13 cellular contexts compared by ENCODE assay signal in genomic region chr10:71805776-71806705, GRCh38. TPM values are rescaled to one million over a fixed set of nuclear protein-coding genes. Genes with fewer than 3 reads are reported as not detected.
DNase-seq lines count a peak whose midpoint lies in the region; ATAC-seq and TF ChIP-seq lines count a peak whose summit lies in the region.
"Had no signal": no experiment of that assay in that cellular context is flagged by ENCODE, and none has a peak within 500 bp of the region (broad histone marks: within the 10 kb centered on the region; RNA-seq: fewer than 3 reads in every experiment).

No MANE protein-coding gene starts in this region.

- H3K36me3 Mint-ChIP-seq in naive thymus-derived CD4-positive, alpha-beta T cell = peaks cover 0 to 10% (median 5%) of the 10 kb centered on the region in 5 donors

- H3K9me2 ChIP-seq in MM.1S (replicated peaks; ENCODE audit: insufficient read depth, low read length) = no peaks in the 10 kb centered on the region

- H3K9me3 Mint-ChIP-seq in naive thymus-derived CD4-positive, alpha-beta T cell = peaks cover 0 to 2% (median 0%) of the 10 kb centered on the region in 11 donors

- peaks cover 0 to 6% (median 0%) of the 10 kb centered on the region in 5 donors for H3K27me3 Mint-ChIP-seq in naive thymus-derived CD4-positive, alpha-beta T cell

- ATAC-seq in foreskin keratinocyte = peak; percentile 75
- peak; percentile 65 for ATAC-seq in naive thymus-derived CD4-positive, alpha-beta T cell

- peaks cover 0 to 15% (median 2%) of the 10 kb centered on the region in 7 donors for H3K4me1 Mint-ChIP-seq in naive thymus-derived CD4-positive, alpha-beta T cell

- no peak overlapping the region for H3K4me3 Mint-ChIP-seq in naive thymus-derived CD4-positive, alpha-beta T cell

- CTCF ChIA-PET in naive thymus-derived CD4-positive, alpha-beta T cell (lab: Charles Lee) = interaction anchor here (1.3 kb wide), 1 partner anchor 491 kb away, joined by 3 read pairs; no protein-coding TSS in a partner anchor

- TF ChIP-seq CTCF in foreskin keratinocyte (conservative IDR thresholded peaks at IDR 0.05) (no peak), MM.1S (IDR thresholded peaks at IDR 0.05; ENCODE audit: low read length) (no peak), dorsolateral prefrontal cortex (IDR thresholded peaks at IDR 0.05 in 54 of 56, conservative IDR thresholded peaks at IDR 0.05 in 2 of 56; ENCODE audit: low read depth in 1 of 56, partially characterized antibody in 56 of 56) (no peak)

- no peak overlapping the region for H3K4me2 ChIP-seq in MM.1S (ENCODE audit: low read depth, low read length)
- H3K4me2 ChIP-seq: BLaER1 had no signal

- intact Hi-C loops in naive thymus-derived CD4-positive, alpha-beta T cell (cut with micrococcal nuclease) = no loop called here
- intact Hi-C loops in dorsolateral prefrontal cortex (cut with DNase I) = no loop called here

- no peak overlapping the region for H2AFZ ChIP-seq in MM.1S (ENCODE audit: low read length)

- in situ Hi-C loops in Caki2 (cut with HindIII; ENCODE audit: low pct_unique_long_range_greater_than_20kb, low sequenced_read_pairs) = no loop called here
- in situ Hi-C loops in HAP-1 (cut with MboI; ENCODE audit: low sequenced_read_pairs) = no loop called here

- H4K20me1 ChIP-seq in MM.1S (ENCODE audit: insufficient read depth, low read length) = no peaks in the 10 kb centered on the region
- H4K20me1 ChIP-seq: BLaER1 had no signal

- no peaks in the 10 kb centered on the region for H3F3A ChIP-seq in MM.1S (ENCODE audit: insufficient read depth, low read length)

- H3K9me3 ChIP-seq in naive thymus-derived CD4-positive, alpha-beta T cell (ENCODE audit: control insufficient read depth in 2 of 3, low read length in 3 of 3) = no peaks in the 10 kb centered on the region
- H3K9me3 ChIP-seq in MM.1S (replicated peaks; ENCODE audit: insufficient read depth, low read length) (no peaks in the 10 kb centered on the region), HAP-1 (no peaks in the 10 kb centered on the region)
- H3K9me3 ChIP-seq: BLaER1, SJCRH30 had no signal

- POLR2A ChIA-PET in naive thymus-derived CD4-positive, alpha-beta T cell (lab: Charles Lee) = no interaction called here

- H3K36me3 ChIP-seq in naive thymus-derived CD4-positive, alpha-beta T cell (ENCODE audit: control insufficient read depth in 2 of 3, insufficient read depth in 3 of 3, low read length in 3 of 3) = no peaks in the 10 kb centered on the region
- H3K36me3 ChIP-seq in MM.1S (replicated peaks; ENCODE audit: insufficient read depth, low read length) (no peaks in the 10 kb centered on the region), HAP-1 (replicated peaks) (no peaks in the 10 kb centered on the region)
- H3K36me3 ChIP-seq: BLaER1, SJCRH30 had no signal

- H3K4me3 ChIP-seq in naive thymus-derived CD4-positive, alpha-beta T cell (ENCODE audit: low read length) = no peak overlapping the region
- no peak overlapping the region for H3K4me3 ChIP-seq in MM.1S (ENCODE audit: low read length)
- H3K4me3 ChIP-seq in HAP-1 = no peak overlapping the region
- H3K4me3 ChIP-seq in dorsolateral prefrontal cortex = no peak overlapping the region
- H3K4me3 ChIP-seq: BLaER1, SJCRH30 had no signal

- peaks cover 17% of the 10 kb centered on the region for H3K27me3 ChIP-seq in foreskin keratinocyte
- H3K27me3 ChIP-seq in naive thymus-derived CD4-positive, alpha-beta T cell (ENCODE audit: control insufficient read depth in 2 of 2, insufficient read depth in 2 of 2, low read length in 2 of 2) = no peaks in the 10 kb centered on the region
- peaks cover 4% of the 10 kb centered on the region; the same call in 1 of the 2 replicates for H3K27me3 ChIP-seq in MM.1S (replicated peaks; ENCODE audit: insufficient read depth, low read length)
- no peaks in the 10 kb centered on the region for H3K27me3 ChIP-seq in HAP-1 (ENCODE audit: low read depth)
- no peaks in the 10 kb centered on the region for H3K27me3 ChIP-seq in dorsolateral prefrontal cortex
- H3K27me3 ChIP-seq: BLaER1, SJCRH30 had no signal

- no peak overlapping the region for H3K9ac ChIP-seq in MM.1S (ENCODE audit: low read length)
- H3K9ac ChIP-seq: BLaER1 had no signal

- H3K79me2 ChIP-seq in MM.1S (ENCODE audit: low read length) = no peaks in the 10 kb centered on the region

- H3K4me1 ChIP-seq in foreskin keratinocyte (no peaks in the 10 kb centered on the region), MM.1S (ENCODE audit: low read length) (no peaks in the 10 kb centered on the region), HAP-1 (no peaks in the 10 kb centered on the region)
- H3K4me1 ChIP-seq in naive thymus-derived CD4-positive, alpha-beta T cell (ENCODE audit: control insufficient read depth in 2 of 2, insufficient read depth in 2 of 2, low read length in 2 of 2) = no peaks in the 10 kb centered on the region
- H3K4me1 ChIP-seq: BLaER1, SJCRH30 had no signal

- no peak overlapping the region for H3K27ac ChIP-seq in foreskin keratinocyte
- no peak overlapping the region for H3K27ac ChIP-seq in naive thymus-derived CD4-positive, alpha-beta T cell (ENCODE audit: low read depth, low read length)
- H3K27ac ChIP-seq in MM.1S (ENCODE audit: low read length) = no peak overlapping the region
- H3K27ac ChIP-seq in dorsolateral prefrontal cortex = peak overlapping the region in 13 of 59 donors; percentile 7 to 80 (median 38)
- H3K27ac ChIP-seq: BLaER1, SJCRH30 had no signal

- H3K27ac Mint-ChIP-seq in naive thymus-derived CD4-positive, alpha-beta T cell = no peak overlapping the region

- DNase-seq in Caki2 (ENCODE audit: low read depth) (peak; percentile 84), NCI-H774 (lab: John Stamatoyannopoulos, UW) (peak; percentile 91), foreskin keratinocyte (peak; percentile 10 to 21), MM.1S (no peak), HAP-1 (ENCODE audit: low spot score in 2 of 2) (no peak), NCI-H1417 (lab: John Stamatoyannopoulos, UW) (no peak), dorsolateral prefrontal cortex (no peak)
- no peak for DNase-seq in naive thymus-derived CD4-positive, alpha-beta T cell
- DNase-seq: activated CD4-positive, alpha-beta T cell treated with anti-CD3 and anti-CD28 coated beads, Interleukin-2, amount 50 U/mL, for 48 hours; foreskin melanocyte; NCI-H1092; SJCRH30 had no signal

RNA-seq across cellular contexts. Expression of gene VSIR, which starts 32.7 kb away (rescaled TPM):
- 11.7 and 11.8 TPM in 2 replicates for total RNA-seq in Caki2 (2014; rRNA removed; shearing (Covaris generic); ENCODE audit: low replicate concordance)
- total RNA-seq in foreskin keratinocyte = 4.0 and 5.2 TPM in 2 replicates
- polyA plus RNA-seq in foreskin keratinocyte = 5.2 and 6.1 TPM in 2 replicates
- 100 to 1,000 TPM in 3 of 5 experiments, 10 to 100 TPM in 2; 91.1 to 271 (median 101) TPM for total RNA-seq in naive thymus-derived CD4-positive, alpha-beta T cell
- 100 to 1,000 TPM; 220 to 300 TPM for polyA plus RNA-seq in naive thymus-derived CD4-positive, alpha-beta T cell
- total RNA-seq in dorsolateral prefrontal cortex = 100 to 1,000 TPM in 4 of 120 experiments, 10 to 100 TPM in 116; 23.3 to 173 (median 52.8) TPM

RNA-seq across cellular contexts. Expression of gene PSAP, which starts 45.0 kb away (rescaled TPM):
- 1,521 and 1,603 TPM in 2 replicates for total RNA-seq in Caki2 (2014; rRNA removed; shearing (Covaris generic); ENCODE audit: low replicate concordance)
- total RNA-seq in foreskin keratinocyte = 381 and 401 TPM in 2 replicates
- 330 and 333 TPM in 2 replicates for polyA plus RNA-seq in foreskin keratinocyte
- total RNA-seq in naive thymus-derived CD4-positive, alpha-beta T cell = 1,000 to 10,000 TPM in 1 of 5 experiments, 100 to 1,000 TPM in 4; 153 to 1,163 (median 266) TPM
- polyA plus RNA-seq in naive thymus-derived CD4-positive, alpha-beta T cell = 100 to 1,000 TPM; 421 to 506 TPM
- 1,000 to 10,000 TPM; 1,158 to 1,954 (median 1,559) TPM for total RNA-seq in dorsolateral prefrontal cortex

Comparison
In these comparisons a context has a peak if more than half of its experiments do, and no peak if none do; other contexts are left out.
1. DNase-seq: peak in Caki2 (single experiment), NCI-H774 (single experiment) and foreskin keratinocyte (2 of 2); none in naive thymus-derived CD4-positive, alpha-beta T cell (0 of 9), MM.1S (single experiment), HAP-1 (0 of 2), NCI-H1417 (0 of 3) and dorsolateral prefrontal cortex (0 of 10).